2 cellular contexts compared by ENCODE assay signal in genomic region chr17:921161-921560, GRCh38.
TF ChIP-seq lines count a peak whose summit lies in the region.

No MANE protein-coding gene starts in this region.

TF ChIP-seq in GM23338, 12 proteins besides CTCF, POLR2A, EP300 and RAD21 (continued from another document):
- TF ChIP-seq REST (IDR thresholded peaks at IDR 0.05; ENCODE audit: unreplicated experiment): no peak
- no peak for TF ChIP-seq POLR2AphosphoS5 (IDR thresholded peaks at IDR 0.05; ENCODE audit: low read depth)
- TF ChIP-seq ZNF462 (CRISPR knock-in tag; IDR thresholded peaks at IDR 0.05): no peak
- no peak for TF ChIP-seq EZH2 (IDR thresholded peaks at IDR 0.05; ENCODE audit: low read depth, unreplicated experiment)
- TF ChIP-seq EZH2phosphoT487 (IDR thresholded peaks at IDR 0.05; ENCODE audit: unreplicated experiment): no peak
- TF ChIP-seq ZNF331 (CRISPR knock-in tag; IDR thresholded peaks at IDR 0.05; ENCODE audit: low read depth): no peak
- no peak for TF ChIP-seq ETS1 (IDR thresholded peaks at IDR 0.05)
- TF ChIP-seq CREB1 (CRISPR knock-in tag; IDR thresholded peaks at IDR 0.05; ENCODE audit: low read depth): no peak
- TF ChIP-seq JUNB (IDR thresholded peaks at IDR 0.05; ENCODE audit: unreplicated experiment): no peak
- no peak for TF ChIP-seq STAT1 (IDR thresholded peaks at IDR 0.05; ENCODE audit: unreplicated experiment)

TF ChIP-seq in WTC11, 78 proteins besides CTCF, POLR2A, EP300 and RAD21 (continued from another document):
- no peak for TF ChIP-seq E2F5 (CRISPR knock-in tag; IDR thresholded peaks at IDR 0.05)
- no peak for TF ChIP-seq ZNF138 (CRISPR knock-in tag; conservative IDR thresholded peaks at IDR 0.05)
